8 cellular contexts compared by ENCODE assay signal in genomic region chr11:19711911-19712280, GRCh38. TPM values are rescaled to one million over a fixed set of nuclear protein-coding genes. Genes with fewer than 3 reads are reported as not detected.
DNase-seq lines count a peak whose midpoint lies in the region; ATAC-seq and TF ChIP-seq lines count a peak whose summit lies in the region.

No MANE protein-coding gene starts in this region.

- TF ChIP-seq CTCF in HCT116 (IDR thresholded peaks at IDR 0.05 in 2 of 3, conservative IDR thresholded peaks at IDR 0.05 in 1 of 3; ENCODE audit: borderline replicate concordance in 1 of 3, insufficient read depth in 1 of 3, low read depth in 2 of 3, low read length in 2 of 3): no peak
- no peak for TF ChIP-seq CTCF in activated B cell treated with CpG ODN at 0.5 μM for 24 hours (IDR thresholded peaks at IDR 0.05)
- TF ChIP-seq CTCF in fibroblast of the aortic adventitia (IDR thresholded peaks at IDR 0.05; ENCODE audit: insufficient read depth, low read length): no peak
- no peak for TF ChIP-seq CTCF in osteocyte (IDR thresholded peaks at IDR 0.05)

- H3K36me3 Mint-ChIP-seq in CD4-positive, alpha-beta memory T cell: peaks cover 0 to 5% of the 10 kb centered on the region in 2 donors
- H3K36me3 Mint-ChIP-seq in activated B cell treated with CpG ODN at 0.5 μM for 24 hours (ENCODE audit: low read depth): no peaks in the 10 kb centered on the region
- no peaks in the 10 kb centered on the region for H3K36me3 Mint-ChIP-seq in osteocyte (ENCODE audit: unreplicated experiment)

- no peak for TF ChIP-seq RAD21 in HCT116 (IDR thresholded peaks at IDR 0.05; ENCODE audit: low read depth)

- peak; percentile 18 for ATAC-seq in HCT116
- no peak for ATAC-seq in activated B cell treated with CpG ODN at 0.5 μM for 24 hours (ENCODE audit: low read depth)

- H3K36me3 ChIP-seq in CD4-positive, alpha-beta memory T cell (ENCODE audit: insufficient read depth, low read length): no peaks in the 10 kb centered on the region
- no peaks in the 10 kb centered on the region for H3K36me3 ChIP-seq in HCT116 (ENCODE audit: control insufficient read depth in 1 of 2, insufficient read depth in 2 of 2, low read length in 2 of 2)

- H4K20me1 ChIP-seq in HCT116 (ENCODE audit: insufficient read depth): no peaks in the 10 kb centered on the region

- H3K4me1 Mint-ChIP-seq in CD4-positive, alpha-beta memory T cell: peaks cover 14 to 38% (median 25%) of the 10 kb centered on the region in 4 donors
- peaks cover 25% of the 10 kb centered on the region for H3K4me1 Mint-ChIP-seq in activated B cell treated with CpG ODN at 0.5 μM for 24 hours
- peaks cover 34% of the 10 kb centered on the region for H3K4me1 Mint-ChIP-seq in osteocyte (ENCODE audit: unreplicated experiment)

- TF ChIP-seq POLR2A in HCT116 (IDR thresholded peaks at IDR 0.05; ENCODE audit: borderline replicate concordance, extremely low read depth, insufficient read depth, insufficient read length): no peak

- CTCF ChIA-PET in CD4-positive, alpha-beta memory T cell (lab: Charles Lee; ENCODE audit: partially characterized antibody): interaction anchor here (1.4 to 2.5 kb wide), 3 partner anchors 12 to 31 kb away, joined by 4 to 14 read pairs (median 10); no protein-coding TSS in a partner anchor
- CTCF ChIA-PET in HCT116 (lab: Charles Lee): no interaction called here
- CTCF ChIA-PET in activated B cell treated with CpG ODN at 0.5 μM for 24 hours (lab: Charles Lee): no interaction called here

- RAD21 ChIA-PET in HCT116 (lab: Charles Lee; ENCODE audit: low non-redundant PET in 1 of 2, low total read pairs in 2 of 2, uncharacterized antibody in 2 of 2, unreplicated experiment in 2 of 2): no interaction called here

- peak overlapping the region; percentile 92 to 99 (median 96) for H3K4me3 Mint-ChIP-seq in CD4-positive, alpha-beta memory T cell
- H3K4me3 Mint-ChIP-seq in activated B cell treated with CpG ODN at 0.5 μM for 24 hours (peak overlapping the region; percentile 87), osteocyte (ENCODE audit: unreplicated experiment) (peak overlapping the region; percentile 89)

- no peak for DNase-seq in CD4-positive, alpha-beta memory T cell
- DNase-seq in HCT116 (ENCODE audit: low read depth, low spot score) (no peak), activated B cell treated with CpG ODN at 0.5 μM for 24 hours (no peak), fibroblast of the aortic adventitia (ENCODE audit: low read depth) (no peak), osteocyte (ENCODE audit: extremely low spot score, unreplicated experiment) (no peak), NCI-H226 (no peak), NCI-H2029 (lab: John Stamatoyannopoulos, UW) (no peak), NOMO-1 treated with dmso at 0.1 percent for 144 hours (lab: John Stamatoyannopoulos, UW; ENCODE audit: unreplicated experiment) (no peak)

- intact Hi-C loops in CD4-positive, alpha-beta memory T cell (cut with micrococcal nuclease): loop anchor here (2.0 to 10.0 kb wide), 2 partner anchors 595 to 1697 kb away; partner anchors contain the start of genes SERGEF and ZDHHC13
- intact Hi-C loops in HCT116 (cut with micrococcal nuclease): no loop called here
- intact Hi-C loops in activated B cell treated with CpG ODN at 0.5 μM for 24 hours (cut with micrococcal nuclease): loop anchor here (2.0 kb wide), 1 partner anchor 65 kb away; no protein-coding TSS in a partner anchor

- no peaks in the 10 kb centered on the region for H3K9me3 Mint-ChIP-seq in CD4-positive, alpha-beta memory T cell
- H3K9me3 Mint-ChIP-seq in activated B cell treated with CpG ODN at 0.5 μM for 24 hours (no peaks in the 10 kb centered on the region), osteocyte (ENCODE audit: unreplicated experiment) (no peaks in the 10 kb centered on the region)

- H3K9ac ChIP-seq in HCT116 (ENCODE audit: low read length): peak overlapping the region; percentile 63

- peak overlapping the region; percentile 48 to 97 (median 94) for H3K27ac Mint-ChIP-seq in CD4-positive, alpha-beta memory T cell
- H3K27ac Mint-ChIP-seq in activated B cell treated with CpG ODN at 0.5 μM for 24 hours (no peak overlapping the region), osteocyte (ENCODE audit: unreplicated experiment) (peak overlapping the region; percentile 97)

- H2AFZ ChIP-seq in HCT116 (ENCODE audit: low read depth, low read length, poor library complexity, severe bottlenecking): peak overlapping the region; percentile 87

- H3K79me2 ChIP-seq in HCT116 (ENCODE audit: insufficient read depth, low read length): no peaks in the 10 kb centered on the region

- BruUV-seq in HCT116 (replicated peaks; lab: Mats Ljungman, UMichigan): no TSS peak

- POLR2A ChIA-PET in CD4-positive, alpha-beta memory T cell (lab: Charles Lee; ENCODE audit: partially characterized antibody): interaction anchor here (1.5 to 5.3 kb wide), 4 partner anchors 9 to 48 kb away, joined by 5 to 106 read pairs (median 10); no protein-coding TSS in a partner anchor
- POLR2A ChIA-PET in HCT116 (lab: Charles Lee): interaction anchor here (1.1 kb wide), 1 partner anchor 9 kb away, joined by 3 read pairs; no protein-coding TSS in a partner anchor
- POLR2A ChIA-PET in activated B cell treated with CpG ODN at 0.5 μM for 24 hours (lab: Charles Lee): interaction anchor here (1.3 kb wide), 1 partner anchor 66 kb away, joined by 3 read pairs; no protein-coding TSS in a partner anchor

- H3K9me3 ChIP-seq in CD4-positive, alpha-beta memory T cell (ENCODE audit: control insufficient read depth in 1 of 2, low read length in 2 of 2): no peaks in the 10 kb centered on the region
- H3K9me3 ChIP-seq in HCT116 (ENCODE audit: control insufficient read depth in 1 of 2, insufficient read depth in 1 of 2, low read depth in 1 of 2, low read length in 2 of 2): no peaks in the 10 kb centered on the region

- H3K27me3 ChIP-seq in CD4-positive, alpha-beta memory T cell (ENCODE audit: insufficient read depth, low read length): peaks cover 23% of the 10 kb centered on the region
- no peaks in the 10 kb centered on the region for H3K27me3 ChIP-seq in HCT116 (ENCODE audit: insufficient read depth, low read length)

- H3K4me1 ChIP-seq in CD4-positive, alpha-beta memory T cell (ENCODE audit: insufficient read depth, low read length): peaks cover 20% of the 10 kb centered on the region
- peaks cover 8 to 37% of the 10 kb centered on the region in 2 experiments for H3K4me1 ChIP-seq in HCT116 (ENCODE audit: control insufficient read depth in 1 of 2, insufficient read depth in 2 of 2, low read length in 2 of 2)

- peak overlapping the region; percentile 63 to 67 for H3K4me3 ChIP-seq in CD4-positive, alpha-beta memory T cell (ENCODE audit: low read length in 2 of 2)
- peak overlapping the region; percentile 45 to 61 for H3K4me3 ChIP-seq in HCT116 (replicated peaks in 1 of 2; ENCODE audit: low read depth in 1 of 2, low read length in 2 of 2)
- H3K4me3 ChIP-seq in fibroblast of the aortic adventitia (ENCODE audit: low read depth, low read length): peak overlapping the region; percentile 67

- peaks cover 12 to 18% of the 10 kb centered on the region in 2 donors for H3K27me3 Mint-ChIP-seq in CD4-positive, alpha-beta memory T cell
- peaks cover 34% of the 10 kb centered on the region for H3K27me3 Mint-ChIP-seq in activated B cell treated with CpG ODN at 0.5 μM for 24 hours
- no peaks in the 10 kb centered on the region for H3K27me3 Mint-ChIP-seq in osteocyte (ENCODE audit: unreplicated experiment)

- H3K9me2 ChIP-seq in HCT116 (ENCODE audit: insufficient read depth): no peaks in the 10 kb centered on the region

- H3K4me2 ChIP-seq in HCT116 (ENCODE audit: low read length): peak overlapping the region; percentile 89

- H3K27ac ChIP-seq in CD4-positive, alpha-beta memory T cell (ENCODE audit: low read depth, low read length): peak overlapping the region; percentile 47
- peak overlapping the region; percentile 50; the same call in 1 of the 2 replicates for H3K27ac ChIP-seq in HCT116 (ENCODE audit: low read depth, low read length)

TF ChIP-seq in HCT116, 20 proteins besides CTCF, POLR2A, EP300 and RAD21:
- TF ChIP-seq EZH2 (IDR thresholded peaks at IDR 0.05) (no peak), SIN3A (IDR thresholded peaks at IDR 0.05; ENCODE audit: low read depth) (no peak), TCF7L2 (IDR thresholded peaks at IDR 0.05; ENCODE audit: borderline replicate concordance, extremely low read depth, insufficient read depth, insufficient read length) (no peak), CBX3 (IDR thresholded peaks at IDR 0.05; ENCODE audit: low read depth) (no peak), ZNF274 (IDR thresholded peaks at IDR 0.05; ENCODE audit: low read depth, low read length) (no peak), EZH2phosphoT487 (IDR thresholded peaks at IDR 0.05; ENCODE audit: borderline replicate concordance) (no peak), FOSL1 (IDR thresholded peaks at IDR 0.05; ENCODE audit: low read depth) (no peak), CEBPB (IDR thresholded peaks at IDR 0.05; ENCODE audit: low read depth) (no peak), ELF1 (IDR thresholded peaks at IDR 0.05; ENCODE audit: borderline replicate concordance, low read depth) (no peak), ZBTB33 (IDR thresholded peaks at IDR 0.05; ENCODE audit: extremely low read depth, insufficient replicate concordance, low read length) (no peak)
TF ChIP-seq in HCT116: peak in this region for 0.

RNA-seq across cellular contexts. Expression of gene NAV2, which starts 0.7 kb away (rescaled TPM):
- total RNA-seq in CD4-positive, alpha-beta memory T cell: 1 to 10 TPM; 4.2 to 6.2 TPM
- polyA plus RNA-seq in CD4-positive, alpha-beta memory T cell: 1 to 10 TPM in 1 of 2 donors, not detected in 1; 1.1 TPM
- total RNA-seq in HCT116 (2021; ENCODE audit: unreplicated experiment): 2.1 TPM
- 1.2 and 1.3 TPM in 2 replicates for polyA plus RNA-seq in HCT116 (2012)
- total RNA-seq in activated B cell treated with CpG ODN at 0.5 μM for 24 hours: 9.0 and 10.3 TPM in 2 replicates
- total RNA-seq in fibroblast of the aortic adventitia (ENCODE audit: low replicate concordance): 6.5 and 44.6 TPM in 2 replicates
- total RNA-seq in osteocyte: 30.4 and 31.4 TPM in 2 replicates
